In the genomic region with DNA sequence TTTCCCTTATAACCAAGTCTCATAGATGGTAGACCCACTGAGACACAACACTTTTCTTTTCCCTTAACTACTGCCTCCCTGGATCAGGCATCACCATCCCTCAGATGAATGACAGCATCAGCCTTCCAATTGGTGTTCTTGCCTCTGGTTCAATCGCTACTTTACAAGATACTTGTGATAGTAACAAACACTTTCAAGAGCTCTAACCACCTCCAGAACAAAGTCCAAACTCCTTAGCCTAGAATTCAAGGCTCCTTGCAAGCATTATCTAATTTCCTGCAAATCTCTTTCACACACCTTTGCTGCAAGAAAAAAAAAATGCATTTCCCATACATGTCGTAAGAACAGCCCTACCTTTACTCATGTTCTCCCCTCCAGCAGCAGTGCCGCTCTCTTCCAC, we compare ENCODE assay signal across 16 cellular contexts. TPM values are rescaled to one million over a fixed set of nuclear protein-coding genes. Genes with fewer than 3 reads are reported as not detected.
DNase-seq lines count a peak whose midpoint lies in the region; ATAC-seq, FAIRE-seq and TF ChIP-seq lines count a peak whose summit lies in the region.
"Had no signal": no experiment of that assay in that cellular context is flagged by ENCODE, and none has a peak within 500 bp of the region (broad histone marks: within the 10 kb centered on the region; RNA-seq: fewer than 3 reads in every experiment).

No MANE protein-coding gene starts in this region.

- H3K9me3 Mint-ChIP-seq in activated T-cell treated with anti-CD3 and anti-CD28 coated beads, Interleukin-2, amount 50 U/mL, for 24 hours = no peaks in the 10 kb centered on the region
- H3K9me3 Mint-ChIP-seq in activated T-cell treated with anti-CD3 and anti-CD28 coated beads, Interleukin-2, amount 50 U/mL, for 72 hours = no peaks in the 10 kb centered on the region
- H3K9me3 Mint-ChIP-seq: CD14-positive monocyte; CD8-positive, alpha-beta memory T cell had no signal

- H3K27me3 ChIP-seq in H1 (replicated peaks in 1 of 4; ENCODE audit: control insufficient read depth in 3 of 4, extremely low read depth in 1 of 4, insufficient read depth in 3 of 4, low read length in 3 of 4) (no peaks in the 10 kb centered on the region), osteoblast (ENCODE audit: insufficient read depth, low read length) (no peaks in the 10 kb centered on the region)

- H3K4me1 Mint-ChIP-seq in activated T-cell treated with anti-CD3 and anti-CD28 coated beads, Interleukin-2, amount 50 U/mL, for 24 hours (ENCODE audit: low read depth) = peaks cover 30% of the 10 kb centered on the region
- H3K4me1 Mint-ChIP-seq in activated T-cell treated with anti-CD3 and anti-CD28 coated beads, Interleukin-2, amount 50 U/mL, for 72 hours (ENCODE audit: low read depth) = peaks cover 26% of the 10 kb centered on the region

- no peak overlapping the region for H3K9ac ChIP-seq in H1 (replicated peaks in 1 of 4; ENCODE audit: extremely low read depth in 1 of 4, low read depth in 3 of 4, low read length in 3 of 4)
- H3K9ac ChIP-seq: GM23248 had no signal

- H2AK5ac ChIP-seq in H1 (ENCODE audit: low read depth, low read length) = 0 out of 2 replicates have a peak overlapping the region, but pooled peaks have one; percentile 75

- H3K9me3 ChIP-seq in H1 (ENCODE audit: insufficient read depth in 2 of 2, low read depth in 1 of 2, low read length in 1 of 2) (no peaks in the 10 kb centered on the region), osteoblast (ENCODE audit: low read depth, low read length) (no peaks in the 10 kb centered on the region)
- H3K9me3 ChIP-seq: Caco-2 had no signal

- H3K56ac ChIP-seq in H1 (replicated peaks; ENCODE audit: insufficient read length, low read depth, low read length) = no peak overlapping the region

- no peak for TF ChIP-seq POLR2A in H1 (IDR thresholded peaks at IDR 0.05; ENCODE audit: control extremely low read depth in 1 of 2, low read depth in 2 of 2, low read length in 2 of 2)

- TF ChIP-seq EP300 in H1 (IDR thresholded peaks at IDR 0.05; ENCODE audit: borderline replicate concordance in 1 of 2, low read depth in 2 of 2, low read length in 2 of 2) = no peak

- H4K8ac ChIP-seq in H1 (ENCODE audit: extremely low read depth, insufficient read depth, low read length) = no peak overlapping the region

- no peak overlapping the region for H4K5ac ChIP-seq in H1 (ENCODE audit: insufficient read length, low read depth, low read length)

- H3K79me1 ChIP-seq in H1 (ENCODE audit: low read depth, low read length) = peaks cover 3% of the 10 kb centered on the region

- H3K4me1 ChIP-seq in H1 (replicated peaks in 1 of 4; ENCODE audit: control insufficient read depth in 3 of 4, insufficient read depth in 4 of 4, low read length in 3 of 4) (peaks cover 0 to 6% (median 0%) of the 10 kb centered on the region in 4 experiments; a peak in 2 of 7 replicates), osteoblast (ENCODE audit: insufficient read depth, low read length) (no peaks in the 10 kb centered on the region)
- H3K4me1 ChIP-seq: Caco-2 had no signal

- TF ChIP-seq CTCF in H1 (IDR thresholded peaks at IDR 0.05; ENCODE audit: control extremely low read depth in 1 of 3, insufficient read depth in 1 of 3, low read depth in 1 of 3, low read length in 3 of 3) = no peak
- TF ChIP-seq CTCF in osteoblast (IDR thresholded peaks at IDR 0.05; ENCODE audit: extremely low read depth, low read depth, low read length) = no peak

- no peak for TF ChIP-seq RAD21 in H1 (IDR thresholded peaks at IDR 0.05 in 1 of 2, conservative IDR thresholded peaks at IDR 0.05 in 1 of 2; ENCODE audit: low read depth in 2 of 2, low read length in 2 of 2)

- no peak overlapping the region for H2BK120ac ChIP-seq in H1 (replicated peaks; ENCODE audit: low read depth, low read length)

- no peak for ATAC-seq in activated T-cell treated with anti-CD3 and anti-CD28 coated beads, Interleukin-2, amount 50 U/mL, for 72 hours (replicated peaks in 1 of 2)
- no peak for ATAC-seq in GM19023 (IDR thresholded peaks at IDR 0.05; ENCODE audit: unreplicated experiment)

- H3K4me3 ChIP-seq in H1 (ENCODE audit: extremely low read depth in 1 of 4, insufficient read depth in 2 of 4, low read depth in 3 of 4, low read length in 4 of 4) = no peak overlapping the region
- no peak overlapping the region for H3K4me3 ChIP-seq in osteoblast (ENCODE audit: insufficient read depth, low read length)
- H3K4me3 ChIP-seq: GM23248 had no signal

- no peaks in the 10 kb centered on the region for H3K27me3 Mint-ChIP-seq in activated T-cell treated with anti-CD3 and anti-CD28 coated beads, Interleukin-2, amount 50 U/mL, for 24 hours
- no peaks in the 10 kb centered on the region for H3K27me3 Mint-ChIP-seq in activated T-cell treated with anti-CD3 and anti-CD28 coated beads, Interleukin-2, amount 50 U/mL, for 72 hours (ENCODE audit: low read depth)
- H3K27me3 Mint-ChIP-seq: CD8-positive, alpha-beta memory T cell had no signal

- no peak for DNase-seq in activated T-cell treated with anti-CD3 and anti-CD28 coated beads, Interleukin-2, amount 50 U/mL, for 24 hours
- no peak for DNase-seq in activated T-cell treated with anti-CD3 and anti-CD28 coated beads, Interleukin-2, amount 50 U/mL, for 72 hours
- DNase-seq in H1 (ENCODE audit: low read depth in 1 of 2, low spot score in 2 of 2) (no peak), osteoblast (ENCODE audit: insufficient read length, low spot score, missing footprints) (peak; percentile 68), GM03348 (ENCODE audit: low spot score) (no peak), SW480 (ENCODE audit: low spot score) (no peak)
- DNase-seq: Caco-2; CD8-positive, alpha-beta memory T cell; DND-41; GDM1; GM23248; H7 had no signal

- no peak overlapping the region for H2BK5ac ChIP-seq in H1 (ENCODE audit: low read depth, low read length)

- H3K4ac ChIP-seq in H1 (replicated peaks; ENCODE audit: insufficient read length, low read depth, low read length) = no peak overlapping the region

- H3K79me2 ChIP-seq in H1 (ENCODE audit: control insufficient read depth in 1 of 2, insufficient read depth in 2 of 2, low read length in 2 of 2) (peaks cover 0 to 21% of the 10 kb centered on the region in 2 experiments; a peak in 3 of 4 replicates), osteoblast (ENCODE audit: insufficient read depth, low read length) (no peaks in the 10 kb centered on the region)

- POLR2A ChIA-PET in H1 (lab: Charles Lee; ENCODE audit: partially characterized antibody) = no interaction called here

- H3K36me3 Mint-ChIP-seq in activated T-cell treated with anti-CD3 and anti-CD28 coated beads, Interleukin-2, amount 50 U/mL, for 24 hours (ENCODE audit: low read depth) = peaks cover 27% of the 10 kb centered on the region
- peaks cover 2 to 3% of the 10 kb centered on the region in 2 donors for H3K36me3 Mint-ChIP-seq in activated T-cell treated with anti-CD3 and anti-CD28 coated beads, Interleukin-2, amount 50 U/mL, for 72 hours (ENCODE audit: insufficient read depth in 2 of 2)

- H3K23me2 ChIP-seq in H1 (ENCODE audit: low read depth, low read length) = no peaks in the 10 kb centered on the region

- no peak overlapping the region for H3K4me3 Mint-ChIP-seq in activated T-cell treated with anti-CD3 and anti-CD28 coated beads, Interleukin-2, amount 50 U/mL, for 24 hours
- H3K4me3 Mint-ChIP-seq in activated T-cell treated with anti-CD3 and anti-CD28 coated beads, Interleukin-2, amount 50 U/mL, for 72 hours = no peak overlapping the region
- H3K4me3 Mint-ChIP-seq: CD14-positive monocyte; CD8-positive, alpha-beta memory T cell had no signal

- no peak overlapping the region for H2AFZ ChIP-seq in H1 (ENCODE audit: low read length)
- no peak overlapping the region for H2AFZ ChIP-seq in osteoblast (ENCODE audit: low read length)
- H2AFZ ChIP-seq: GM23248 had no signal

- H3K4me2 ChIP-seq in H1 (ENCODE audit: insufficient read depth in 1 of 2, low read depth in 2 of 2, low read length in 2 of 2) (no peak overlapping the region), osteoblast (ENCODE audit: insufficient read depth, low read length) (no peak overlapping the region)

- H2BK12ac ChIP-seq in H1 (ENCODE audit: low read depth, low read length) = no peak overlapping the region

- CTCF ChIA-PET in H1 (lab: Charles Lee; ENCODE audit: partially characterized antibody) = interaction anchor here (2.3 kb wide), 1 partner anchor 14 kb away, joined by 6 read pairs; no protein-coding TSS in a partner anchor

- H3K27ac ChIP-seq in H1 (ENCODE audit: low read depth, low read length) (no peak overlapping the region), osteoblast (ENCODE audit: low read depth, low read length) (no peak overlapping the region)
- H3K27ac ChIP-seq: 22Rv1, GM23248 had no signal

- H3K36me3 ChIP-seq in H1 (ENCODE audit: control insufficient read depth in 2 of 4, insufficient read depth in 4 of 4, low read length in 3 of 4) (0 out of 8 replicates have a peak, but pooled peaks cover 0 to 3% (median 0%) of the 10 kb centered on the region in 4 experiments), osteoblast (ENCODE audit: insufficient read depth, low read length) (no peaks in the 10 kb centered on the region)

- H3K18ac ChIP-seq in H1 (ENCODE audit: extremely low read depth, low read length) = no peak overlapping the region

- H4K91ac ChIP-seq in H1 (replicated peaks; ENCODE audit: insufficient read length, low read length) = no peak overlapping the region

- 95% methylated on average over 3 of the region's 3 CpGs; no CpG with 5 or more reads in 1 of the 2 experiments for WGBS in H1 (ENCODE audit: extremely low coverage in 1 of 2, insufficient coverage in 1 of 2, insufficient read length in 1 of 2, insufficient replicate concordance in 2 of 2, low coverage in 1 of 2, low lambda C conversion rate in 2 of 2, missing lambda C conversion rate in 1 of 2), 2 experiments

- H3K27ac Mint-ChIP-seq in activated T-cell treated with anti-CD3 and anti-CD28 coated beads, Interleukin-2, amount 50 U/mL, for 24 hours = peak overlapping the region; percentile 14
- H3K27ac Mint-ChIP-seq in activated T-cell treated with anti-CD3 and anti-CD28 coated beads, Interleukin-2, amount 50 U/mL, for 72 hours = no peak overlapping the region

- no peak for FAIRE-seq in H1 (lab: Jason Lieb, UNC)
- FAIRE-seq: GM18507 had no signal

- no peak overlapping the region for H2BK20ac ChIP-seq in H1 (ENCODE audit: low read length)

- peaks cover 0 to 8% of the 10 kb centered on the region in 2 experiments for H4K20me1 ChIP-seq in H1 (replicated peaks in 1 of 2; ENCODE audit: control insufficient read depth in 1 of 2, insufficient read depth in 2 of 2, low read length in 2 of 2)
- H4K20me1 ChIP-seq in osteoblast (ENCODE audit: insufficient read depth, low read length) = peaks cover 3% of the 10 kb centered on the region

- no peak overlapping the region for H3K23ac ChIP-seq in H1 (ENCODE audit: insufficient read length)

- H3K14ac ChIP-seq in H1 (ENCODE audit: insufficient read length) = no peak overlapping the region

- H2BK15ac ChIP-seq in H1 (ENCODE audit: low read length) = no peak overlapping the region

RNA-seq across cellular contexts. Expression of gene RALGAPA2, which starts 33.1 kb away (rescaled TPM):
- 10 to 100 TPM; 38.4 to 46.8 TPM for total RNA-seq in activated T-cell treated with anti-CD3 and anti-CD28 coated beads, Interleukin-2, amount 50 U/mL, for 72 hours
- total RNA-seq in H1 (2021; fragmentation: NEBNext Ultra II Directional; extraction: Animal tissue kit (Norgen Biotek cat#: 25700)) = 23.9 and 25.5 TPM in 2 replicates
- polyA plus RNA-seq in H1 (2011; rRNA removed) = 5.1 and 5.4 TPM in 2 replicates
- 7.1 TPM for polyA plus RNA-seq in H1 (2011; cell fraction: cytosol; rRNA removed)
- 14.4 TPM for polyA plus RNA-seq in H1 (2011; cell fraction: nucleus; rRNA removed)
- 7.4 to 10.7 TPM (median 9.7 TPM) in 4 replicates for polyA plus RNA-seq in H1 (2012, experiment 1 of 2)
- polyA plus RNA-seq in H1 (2012, experiment 2 of 2) = 1.7 TPM
- polyA plus RNA-seq in H1 (2013, experiment 1 of 2) = 9.1 TPM
- 8.7 TPM for polyA plus RNA-seq in H1 (2013, experiment 2 of 2)
- polyA minus RNA-seq in H1 (2011; rRNA and poly(A)+ RNA removed) = 20.7 and 26.1 TPM in 2 replicates
- 13.4 TPM for polyA minus RNA-seq in H1 (2011; cell fraction: cytosol; rRNA and poly(A)+ RNA removed)
- 45.3 TPM for polyA minus RNA-seq in H1 (2011; cell fraction: nucleus; rRNA and poly(A)+ RNA removed)
- 6.2 and 7.7 TPM in 2 replicates for total RNA-seq in osteoblast
